Comparison of ENCODE assay signal across 1 cellular context in the genomic region with DNA sequence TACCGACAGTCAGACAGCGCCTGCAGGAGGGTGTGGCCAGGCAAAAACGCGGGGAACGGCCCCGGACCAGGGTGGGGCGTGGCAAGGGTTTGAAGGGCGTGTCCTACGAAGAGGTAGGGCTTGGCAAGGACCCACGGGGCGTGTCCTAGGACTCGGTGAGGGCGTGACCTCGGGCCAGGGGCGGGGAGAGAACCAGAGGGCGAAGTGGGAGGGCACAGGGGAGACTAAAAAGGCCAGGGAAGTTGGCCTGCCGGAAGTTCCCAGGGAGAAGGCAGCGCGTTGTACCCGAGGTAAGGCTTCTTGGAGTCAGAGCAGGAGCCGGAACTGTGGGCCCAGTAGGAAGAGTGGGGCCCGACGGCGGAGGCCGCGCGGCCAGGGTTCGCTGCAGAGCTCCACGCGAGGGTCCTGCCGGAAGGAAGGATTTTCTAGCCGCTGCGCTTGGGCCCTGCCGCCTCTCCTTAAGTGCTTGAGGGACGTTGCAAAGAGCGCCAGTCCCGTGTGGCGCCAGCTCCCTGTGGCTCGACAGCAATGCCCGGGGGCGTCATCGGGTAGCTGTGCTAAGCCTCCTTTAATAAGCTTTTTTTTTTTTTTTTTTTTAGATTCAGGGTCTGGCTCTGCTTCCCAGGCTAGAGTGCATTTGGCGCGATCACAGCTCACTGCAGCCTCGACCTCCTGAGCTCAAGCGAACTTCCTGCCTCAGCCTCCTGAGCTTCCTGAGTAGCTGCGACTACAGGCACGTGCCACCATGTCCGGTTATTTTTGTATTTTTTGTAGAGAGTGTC.
TF ChIP-seq lines count a peak whose summit lies in the region.

A gene with protein sequence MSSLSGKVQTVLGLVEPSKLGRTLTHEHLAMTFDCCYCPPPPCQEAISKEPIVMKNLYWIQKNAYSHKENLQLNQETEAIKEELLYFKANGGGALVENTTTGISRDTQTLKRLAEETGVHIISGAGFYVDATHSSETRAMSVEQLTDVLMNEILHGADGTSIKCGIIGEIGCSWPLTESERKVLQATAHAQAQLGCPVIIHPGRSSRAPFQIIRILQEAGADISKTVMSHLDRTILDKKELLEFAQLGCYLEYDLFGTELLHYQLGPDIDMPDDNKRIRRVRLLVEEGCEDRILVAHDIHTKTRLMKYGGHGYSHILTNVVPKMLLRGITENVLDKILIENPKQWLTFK (plus strand): TSS at position 253 of the 782 bp plus-strand sequence. CDS start 47,375 bp downstream, outside the sequence.

TF ChIP-seq in GM12878, 131 proteins besides CTCF, POLR2A, EP300 and RAD21 (continued from another document):
- TF ChIP-seq SUZ12 (IDR thresholded peaks at IDR 0.05; ENCODE audit: unreplicated experiment) (no peak), JUND (IDR thresholded peaks at IDR 0.05; ENCODE audit: low read depth, low read length) (no peak)
- TF ChIP-seq, protein P1, sequence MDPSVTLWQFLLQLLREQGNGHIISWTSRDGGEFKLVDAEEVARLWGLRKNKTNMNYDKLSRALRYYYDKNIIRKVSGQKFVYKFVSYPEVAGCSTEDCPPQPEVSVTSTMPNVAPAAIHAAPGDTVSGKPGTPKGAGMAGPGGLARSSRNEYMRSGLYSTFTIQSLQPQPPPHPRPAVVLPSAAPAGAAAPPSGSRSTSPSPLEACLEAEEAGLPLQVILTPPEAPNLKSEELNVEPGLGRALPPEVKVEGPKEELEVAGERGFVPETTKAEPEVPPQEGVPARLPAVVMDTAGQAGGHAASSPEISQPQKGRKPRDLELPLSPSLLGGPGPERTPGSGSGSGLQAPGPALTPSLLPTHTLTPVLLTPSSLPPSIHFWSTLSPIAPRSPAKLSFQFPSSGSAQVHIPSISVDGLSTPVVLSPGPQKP (IDR thresholded peaks at IDR 0.05; ENCODE audit: low read depth, low read length): peak; percentile 99
